Comparison of ENCODE assay signal across 1 cellular context in the genomic region with DNA sequence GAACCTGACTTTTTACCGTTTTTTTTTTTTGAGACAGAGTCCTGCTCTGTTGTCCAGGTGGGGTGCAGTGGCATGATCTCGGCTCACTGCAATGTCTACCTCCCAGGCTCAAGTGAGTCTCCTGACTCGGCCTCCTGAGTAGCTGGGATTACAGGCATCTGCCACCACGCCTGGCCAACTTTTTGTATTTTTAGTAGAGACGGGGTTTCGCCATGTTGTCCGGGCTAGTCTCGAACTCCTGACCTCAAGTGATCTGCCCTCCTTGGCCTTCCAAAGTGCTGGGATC. TPM values are rescaled to one million over a fixed set of nuclear protein-coding genes. Genes with fewer than 3 reads are reported as not detected.
"Had no signal": no experiment of that assay in that cellular context is flagged by ENCODE, and none has a peak within 500 bp of the region (broad histone marks: within the 10 kb centered on the region; RNA-seq: fewer than 3 reads in every experiment).

No MANE protein-coding gene starts in this region.

RNA-seq across cellular contexts. Expression of gene GADD45B, which starts 6.1 kb away (rescaled TPM):
- polyA plus RNA-seq: neural cell had no signal
